Comparison of ENCODE assay signal across 9 cellular contexts in genomic region chr22:29040385-29041275, GRCh38. TPM values are rescaled to one million over a fixed set of nuclear protein-coding genes. Genes with fewer than 3 reads are reported as not detected.
A peak's percentile ranks its signal among the peaks of the same experiment; 100 is the strongest.
DNase-seq lines count a peak whose midpoint lies in the region; ATAC-seq, FAIRE-seq and TF ChIP-seq lines count a peak whose summit lies in the region.
"Had no signal": no experiment of that assay in that cellular context is flagged by ENCODE, and none has a peak within 500 bp of the region (broad histone marks: within the 10 kb centered on the region; RNA-seq: fewer than 3 reads in every experiment).

No MANE protein-coding gene starts in this region.

- H3K27me3 Mint-ChIP-seq in activated T-helper 1 cell treated with anti-CD3 and anti-CD28 coated beads, Interleukin-12 subunit alpha, Interleukin-12 subunit beta, Interleukin-2, Interleukin-4 antibody, amounts not matched to agents 30 ng/mL and 10 ng/mL and 1 ng/mL, durations not matched to agents 14 hours and 24 hours and 36 hours (ENCODE audit: insufficient read depth): peaks cover 12% of the 10 kb centered on the region

- H3K36me3 ChIP-seq in IMR-90 (ENCODE audit: control insufficient read depth, insufficient read depth, low read length): no peaks in the 10 kb centered on the region

- no peaks in the 10 kb centered on the region for H3K9me3 Mint-ChIP-seq in activated T-helper 1 cell treated with anti-CD3 and anti-CD28 coated beads, Interleukin-12 subunit alpha, Interleukin-12 subunit beta, Interleukin-2, Interleukin-4 antibody, amounts not matched to agents 30 ng/mL and 10 ng/mL and 1 ng/mL, durations not matched to agents 14 hours and 24 hours and 36 hours

- dilution Hi-C loops in IMR-90 (cut with HindIII; ENCODE audit: low sequenced_read_pairs, unreplicated experiment): no loop called here

- TF ChIP-seq RAD21 in IMR-90 (IDR thresholded peaks at IDR 0.05; ENCODE audit: low read length): peak; percentile 94

- peaks cover 12% of the 10 kb centered on the region for H3K4me1 ChIP-seq in IMR-90 (ENCODE audit: control insufficient read depth, insufficient read depth, low read length)

- no peaks in the 10 kb centered on the region for H3K9me3 ChIP-seq in IMR-90 (ENCODE audit: control insufficient read depth, insufficient read depth, low read length)

- no peak overlapping the region for H4K91ac ChIP-seq in IMR-90 (ENCODE audit: insufficient read depth, low read depth, low read length)

- H3K36me3 Mint-ChIP-seq in activated T-helper 1 cell treated with anti-CD3 and anti-CD28 coated beads, Interleukin-12 subunit alpha, Interleukin-12 subunit beta, Interleukin-2, Interleukin-4 antibody, amounts not matched to agents 30 ng/mL and 10 ng/mL and 1 ng/mL, durations not matched to agents 14 hours and 24 hours and 36 hours (ENCODE audit: low read depth): no peaks in the 10 kb centered on the region
- H3K36me3 Mint-ChIP-seq: activated naive CD8-positive, alpha-beta T cell had no signal

- H3K4me2 ChIP-seq in IMR-90 (ENCODE audit: low read depth, low read length): no peak overlapping the region

- no peak overlapping the region for H3K4me3 Mint-ChIP-seq in activated T-helper 1 cell treated with anti-CD3 and anti-CD28 coated beads, Interleukin-12 subunit alpha, Interleukin-12 subunit beta, Interleukin-2, Interleukin-4 antibody, amounts not matched to agents 30 ng/mL and 10 ng/mL and 1 ng/mL, durations not matched to agents 14 hours and 24 hours and 36 hours
- H3K4me3 Mint-ChIP-seq: activated naive CD8-positive, alpha-beta T cell had no signal

- H3K27ac Mint-ChIP-seq in activated T-helper 1 cell treated with anti-CD3 and anti-CD28 coated beads, Interleukin-12 subunit alpha, Interleukin-12 subunit beta, Interleukin-2, Interleukin-4 antibody, amounts not matched to agents 30 ng/mL and 10 ng/mL and 1 ng/mL, durations not matched to agents 14 hours and 24 hours and 36 hours: no peak overlapping the region
- H3K27ac Mint-ChIP-seq: activated naive CD8-positive, alpha-beta T cell had no signal

- H2BK120ac ChIP-seq in IMR-90 (ENCODE audit: low read depth, low read length): peak overlapping the region; percentile 0; the same call in 1 of the 2 replicates

- 0% methylated on average over 1 of the region's 9 CpGs; no CpG with 5 or more reads in 1 of the 2 experiments for WGBS in IMR-90 (ENCODE audit: extremely low coverage in 2 of 2, insufficient read length in 1 of 2), 2 experiments

- no peaks in the 10 kb centered on the region for H3K27me3 ChIP-seq in IMR-90 (ENCODE audit: control insufficient read depth, insufficient read depth, low read length)

- no peak overlapping the region; a peak in 1 of 4 replicates for H4K8ac ChIP-seq in IMR-90 (ENCODE audit: low read depth in 2 of 2, low read length in 2 of 2)

- DNase-seq in D721Med (ENCODE audit: insufficient read length, low spot score) (no peak), IMR-90 (peak; percentile 93), RCC 7860 (ENCODE audit: low spot score) (peak; percentile 63), fibroblast of villous mesenchyme (ENCODE audit: low read depth) (peak; percentile 89), nucleus accumbens (lab: John Stamatoyannopoulos, UW) (peak in 42 of 56 donors; percentile 8 to 83 (median 42))
- DNase-seq in activated T-helper 1 cell treated with anti-CD3 and anti-CD28 coated beads, Interleukin-12 subunit alpha, Interleukin-12 subunit beta, Interleukin-2, Interleukin-4 antibody, amounts not matched to agents 30 ng/mL and 10 ng/mL and 1 ng/mL, durations not matched to agents 14 hours and 24 hours and 36 hours (ENCODE audit: low spot score): peak; percentile 44

- no peak overlapping the region for H2AK9ac ChIP-seq in IMR-90 (replicated peaks; ENCODE audit: low read depth, low read length, poor library complexity)

- no peak overlapping the region for H2AK5ac ChIP-seq in IMR-90 (ENCODE audit: low read depth, low read length)

- H3K4me3 ChIP-seq in IMR-90 (ENCODE audit: insufficient read depth, low read depth, low read length) (no peak overlapping the region), fibroblast of villous mesenchyme (ENCODE audit: low read depth, low read length) (no peak overlapping the region)

- no peak overlapping the region for H2BK20ac ChIP-seq in IMR-90 (ENCODE audit: low read depth, low read length)

- in situ Hi-C loops in IMR-90 (cut with MboI; ENCODE audit: low sequenced_read_pairs): loop anchor here (10.0 kb wide), 1 partner anchor 204 kb away; no protein-coding TSS in a partner anchor

- H4K20me1 ChIP-seq in IMR-90 (ENCODE audit: insufficient read depth, low read length): peaks cover 16% of the 10 kb centered on the region

- TF ChIP-seq POLR2A in IMR-90 (IDR thresholded peaks at IDR 0.05; ENCODE audit: low read depth, low read length): peak; percentile 51; the same call in 1 of the 2 replicates

- TF ChIP-seq CTCF in D721Med (IDR thresholded peaks at IDR 0.05; ENCODE audit: insufficient read depth, missing control alignments): peak; percentile 97
- peak; percentile 99 for TF ChIP-seq CTCF in IMR-90 (conservative IDR thresholded peaks at IDR 0.05; ENCODE audit: low read depth, low read length)
- TF ChIP-seq CTCF in fibroblast of villous mesenchyme (IDR thresholded peaks at IDR 0.05; ENCODE audit: insufficient read depth, low read depth, low read length): peak; percentile 99

- CTCF ChIA-PET in IMR-90 (lab: Yijun Ruan, JAX): interaction anchor here (0.5 to 2.0 kb wide), 18 partner anchors 9 to 440 kb away, joined by 3 to 21 read pairs (median 4); partner anchors contain the start of gene ZNRF3

- H2BK15ac ChIP-seq in IMR-90 (ENCODE audit: low read depth, low read length): no peak overlapping the region

- no peak overlapping the region for H3K23ac ChIP-seq in IMR-90 (ENCODE audit: low read depth, low read length)

- H2AFZ ChIP-seq in IMR-90 (replicated peaks; ENCODE audit: low read length, poor library complexity): no peak overlapping the region

- ATAC-seq in IMR-90 (ENCODE audit: low read depth) (peak; percentile 75), HG02852 (IDR thresholded peaks at IDR 0.05; ENCODE audit: unreplicated experiment) (no peak)

- POLR2A ChIA-PET in IMR-90 (lab: Charles Lee; ENCODE audit: unreplicated experiment): interaction anchor here (1.0 kb wide), 1 partner anchor 242 kb away, joined by 3 read pairs; no protein-coding TSS in a partner anchor

- H3K56ac ChIP-seq in IMR-90 (ENCODE audit: extremely low read depth, insufficient read depth, low read length): no peak overlapping the region

- no peak for FAIRE-seq in D721Med (lab: Jason Lieb, UNC)
- peak; percentile 35 for FAIRE-seq in RCC 7860 (lab: Jason Lieb, UNC)

- no peak overlapping the region for H2BK5ac ChIP-seq in IMR-90 (ENCODE audit: low read depth, low read length, poor library complexity, severe bottlenecking)

- H3K4me1 Mint-ChIP-seq in activated T-helper 1 cell treated with anti-CD3 and anti-CD28 coated beads, Interleukin-12 subunit alpha, Interleukin-12 subunit beta, Interleukin-2, Interleukin-4 antibody, amounts not matched to agents 30 ng/mL and 10 ng/mL and 1 ng/mL, durations not matched to agents 14 hours and 24 hours and 36 hours (ENCODE audit: low read depth): no peaks in the 10 kb centered on the region

- H3K14ac ChIP-seq in IMR-90 (replicated peaks; ENCODE audit: low read depth, low read length): no peak overlapping the region

- peaks cover 16% of the 10 kb centered on the region; the same call in 1 of the 2 replicates for H3K9me1 ChIP-seq in IMR-90 (ENCODE audit: insufficient read depth, low read length)

- H3K18ac ChIP-seq in IMR-90 (ENCODE audit: low read depth, low read length): no peak overlapping the region

- no TSS peak for BruUV-seq in IMR-90 (replicated peaks; lab: Mats Ljungman, UMichigan)

- H3K79me1 ChIP-seq in IMR-90 (ENCODE audit: low read depth in 1 of 2, low read length in 2 of 2): peaks cover 0 to 5% of the 10 kb centered on the region in 2 experiments; a peak in 2 of 4 replicates

- intact Hi-C loops in IMR-90 (cut with micrococcal nuclease): loop anchor here (1.0 kb wide), 6 partner anchors 114 to 440 kb away; partner anchors contain the start of gene ZNRF3
- intact Hi-C loops in activated T-helper 1 cell treated with anti-CD3 and anti-CD28 coated beads, Interleukin-12 subunit alpha, Interleukin-12 subunit beta, Interleukin-2, Interleukin-4 antibody, amounts not matched to agents 30 ng/mL and 10 ng/mL and 1 ng/mL, durations not matched to agents 14 hours and 24 hours and 36 hours (cut with micrococcal nuclease): loop anchor here (1.0 kb wide), 4 partner anchors 185 to 440 kb away; no protein-coding TSS in a partner anchor

- no peak overlapping the region for H3K27ac ChIP-seq in IMR-90 (ENCODE audit: insufficient read depth, low read length)
- peak overlapping the region; percentile 33 for H3K27ac ChIP-seq in temporal lobe (ENCODE audit: low read depth, low read length)

- 0 out of 2 replicates have a peak overlapping the region, but pooled peaks have one; percentile 8 for H3K9ac ChIP-seq in IMR-90 (ENCODE audit: low read depth, low read length)

- no peak overlapping the region for H4K5ac ChIP-seq in IMR-90 (ENCODE audit: low read depth, low read length)

- peak overlapping the region; percentile 0; the same call in 1 of the 2 replicates for H3K4ac ChIP-seq in IMR-90 (ENCODE audit: low read depth, low read length)

TF ChIP-seq in IMR-90, 13 proteins besides CTCF, POLR2A, EP300 and RAD21 (continues in another document):
- TF ChIP-seq RFX5 (IDR thresholded peaks at IDR 0.05; ENCODE audit: low read depth, low read length): 0 out of 2 replicates have a peak, but pooled peaks have one; percentile 16

RNA-seq across cellular contexts. Expression of gene C22orf31, which starts 21.0 kb away (rescaled TPM):
- total RNA-seq in IMR-90 (2012; rRNA removed): not detected in 2 replicates
- not detected in 2 replicates for polyA plus RNA-seq in IMR-90 (2012; rRNA removed)
- not detected in 2 replicates for polyA plus RNA-seq in IMR-90 (2012; cell fraction: cytosol; rRNA removed)
- not detected in 2 replicates for polyA plus RNA-seq in IMR-90 (2012; cell fraction: nucleus; rRNA removed; ENCODE audit: low replicate concordance)
- total RNA-seq in activated T-helper 1 cell treated with anti-CD3 and anti-CD28 coated beads, Interleukin-12 subunit alpha, Interleukin-12 subunit beta, Interleukin-2, Interleukin-4 antibody, amounts not matched to agents 30 ng/mL and 10 ng/mL and 1 ng/mL, durations not matched to agents 14 hours and 24 hours and 36 hours: not detected in 2 replicates
- total RNA-seq in fibroblast of villous mesenchyme: not detected in 2 replicates
- not detected for total RNA-seq in temporal lobe

RNA-seq across cellular contexts. Expression of gene KREMEN1, which starts 32.2 kb away (rescaled TPM):
- total RNA-seq in IMR-90 (2012; rRNA removed): 2.5 and 2.9 TPM in 2 replicates
- 4.6 and 5.1 TPM in 2 replicates for polyA plus RNA-seq in IMR-90 (2012; rRNA removed)
- 2.1 and 4.9 TPM in 2 replicates for polyA plus RNA-seq in IMR-90 (2012; cell fraction: cytosol; rRNA removed)
- polyA plus RNA-seq in IMR-90 (2012; cell fraction: nucleus; rRNA removed; ENCODE audit: low replicate concordance): 2.4 and 2.8 TPM in 2 replicates
- 0.03 TPM in 1 of 2 replicates, not detected in the other for total RNA-seq in activated T-helper 1 cell treated with anti-CD3 and anti-CD28 coated beads, Interleukin-12 subunit alpha, Interleukin-12 subunit beta, Interleukin-2, Interleukin-4 antibody, amounts not matched to agents 30 ng/mL and 10 ng/mL and 1 ng/mL, durations not matched to agents 14 hours and 24 hours and 36 hours
- 2.6 and 3.2 TPM in 2 replicates for total RNA-seq in fibroblast of villous mesenchyme
- total RNA-seq in temporal lobe: 6.6 TPM
